9 cellular contexts compared by ENCODE assay signal in the genomic region with DNA sequence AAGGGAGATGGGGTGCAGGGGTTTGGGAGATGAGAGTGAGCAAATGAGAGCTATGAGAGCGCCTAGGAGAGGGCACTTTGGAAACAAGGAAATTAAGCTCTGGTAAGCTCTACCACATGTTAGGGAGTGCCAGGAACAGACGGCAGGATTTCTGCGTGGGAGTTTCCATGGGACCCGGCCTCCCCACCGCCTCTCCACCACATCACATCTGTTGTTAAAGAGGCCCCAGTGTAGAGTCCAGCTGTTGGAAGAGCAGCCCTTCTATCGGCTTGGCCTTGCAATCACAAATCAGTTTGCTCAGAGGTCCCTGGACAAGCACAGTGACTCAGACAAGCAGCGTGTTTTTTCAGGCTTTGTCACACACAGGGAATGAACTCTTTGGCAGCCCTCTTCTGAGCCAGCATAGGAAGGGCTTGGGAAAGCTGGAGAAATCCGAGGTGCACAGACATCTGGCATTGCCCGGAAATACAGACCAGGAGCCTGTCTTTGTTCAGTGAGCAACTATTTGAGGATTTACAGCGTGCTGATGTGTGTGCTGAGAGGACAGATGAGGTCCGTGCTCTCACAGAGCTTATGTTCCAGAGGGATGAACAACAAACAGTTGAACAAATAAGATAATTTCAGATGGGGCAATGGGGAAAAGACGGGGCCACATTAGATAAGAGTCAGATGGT.
DNase-seq lines count a peak whose midpoint lies in the region; ATAC-seq and TF ChIP-seq lines count a peak whose summit lies in the region.
"Had no signal": no experiment of that assay in that cellular context is flagged by ENCODE, and none has a peak within 500 bp of the region (broad histone marks: within the 10 kb centered on the region; RNA-seq: fewer than 3 reads in every experiment).

No MANE protein-coding gene starts in this region.

- no peak overlapping the region for H3K4me2 ChIP-seq in MM.1S (ENCODE audit: low read depth, low read length)

- H3K4me1 Mint-ChIP-seq in neural crest cell (peaks cover 16% of the 10 kb centered on the region), T-helper 17 cell (peaks cover 5% of the 10 kb centered on the region)
- H3K4me1 Mint-ChIP-seq in activated naive CD4-positive, alpha-beta T cell treated with anti-CD3 and anti-CD28 coated beads for 36 hours (ENCODE audit: low read depth), result peaks cover 2% of the 10 kb centered on the region

- H3K36me3 ChIP-seq in esophagus (ENCODE audit: control insufficient read depth in 2 of 2, insufficient read depth in 2 of 2, low read length in 1 of 2), result no peaks in the 10 kb centered on the region
- H3K36me3 ChIP-seq in MM.1S (replicated peaks; ENCODE audit: insufficient read depth, low read length), result no peaks in the 10 kb centered on the region

- CTCF ChIA-PET in AG04449 (lab: Yijun Ruan, JAX), result interaction anchor here (1.3 kb wide), 1 partner anchor 156 kb away, joined by 3 read pairs; no protein-coding TSS in a partner anchor
- CTCF ChIA-PET in activated naive CD4-positive, alpha-beta T cell treated with anti-CD3 and anti-CD28 coated beads for 36 hours (lab: Charles Lee), result no interaction called here

- intact Hi-C loops in activated naive CD4-positive, alpha-beta T cell treated with anti-CD3 and anti-CD28 coated beads for 36 hours (cut with micrococcal nuclease), result no loop called here

- H3K4me3 Mint-ChIP-seq in neural crest cell (no peak overlapping the region), T-helper 17 cell (no peak overlapping the region)
- H3K4me3 Mint-ChIP-seq in activated naive CD4-positive, alpha-beta T cell treated with anti-CD3 and anti-CD28 coated beads for 36 hours, result no peak overlapping the region

- TF ChIP-seq CTCF in AG04449 (IDR thresholded peaks at IDR 0.05; ENCODE audit: insufficient read depth, low read length, missing control alignments) (no peak), neural crest cell (conservative IDR thresholded peaks at IDR 0.05) (no peak), MM.1S (IDR thresholded peaks at IDR 0.05; ENCODE audit: low read length) (no peak)

- no peaks in the 10 kb centered on the region for H3F3A ChIP-seq in MM.1S (ENCODE audit: insufficient read depth, low read length)

- no peak for ATAC-seq in T-helper 17 cell
- no peak for ATAC-seq in HG02840 (IDR thresholded peaks at IDR 0.05; ENCODE audit: low FRiP score, unreplicated experiment)

- H3K27ac ChIP-seq in esophagus (ENCODE audit: low read depth in 2 of 2, low read length in 1 of 2) (peak overlapping the region; percentile 35 to 39), MM.1S (ENCODE audit: low read length) (no peak overlapping the region)
- H3K27ac ChIP-seq: parathyroid adenoma had no signal

- no peak overlapping the region for H2AFZ ChIP-seq in MM.1S (ENCODE audit: low read length)
- H2AFZ ChIP-seq: parathyroid adenoma had no signal

- H3K36me3 Mint-ChIP-seq in neural crest cell (ENCODE audit: low read depth), result no peaks in the 10 kb centered on the region
- no peaks in the 10 kb centered on the region for H3K36me3 Mint-ChIP-seq in T-helper 17 cell (ENCODE audit: low read depth)
- no peaks in the 10 kb centered on the region for H3K36me3 Mint-ChIP-seq in activated naive CD4-positive, alpha-beta T cell treated with anti-CD3 and anti-CD28 coated beads for 36 hours (ENCODE audit: low read depth)

- H3K9me2 ChIP-seq in MM.1S (replicated peaks; ENCODE audit: insufficient read depth, low read length), result no peaks in the 10 kb centered on the region

- H3K9ac ChIP-seq in MM.1S (ENCODE audit: low read length), result no peak overlapping the region
- H3K9ac ChIP-seq: parathyroid adenoma had no signal

- no peaks in the 10 kb centered on the region for H3K79me2 ChIP-seq in MM.1S (ENCODE audit: low read length)
- H3K79me2 ChIP-seq: parathyroid adenoma had no signal

- 39 to 42% methylated on average over 12 of the region's 12 CpGs for WGBS in esophagus, 2 donors

- H3K9me3 ChIP-seq in esophagus (ENCODE audit: control insufficient read depth in 2 of 2, insufficient read depth in 1 of 2, low read depth in 1 of 2, low read length in 1 of 2), result no peaks in the 10 kb centered on the region
- H3K9me3 ChIP-seq in T-helper 17 cell (ENCODE audit: control insufficient read depth, low read length, poor library complexity, severe bottlenecking), result no peaks in the 10 kb centered on the region
- no peaks in the 10 kb centered on the region for H3K9me3 ChIP-seq in MM.1S (replicated peaks; ENCODE audit: insufficient read depth, low read length)

- no peaks in the 10 kb centered on the region for H4K20me1 ChIP-seq in MM.1S (ENCODE audit: insufficient read depth, low read length)

- H3K27ac Mint-ChIP-seq in neural crest cell (ENCODE audit: unreplicated experiment), result peak overlapping the region; percentile 79
- no peak overlapping the region for H3K27ac Mint-ChIP-seq in T-helper 17 cell
- no peak overlapping the region for H3K27ac Mint-ChIP-seq in activated naive CD4-positive, alpha-beta T cell treated with anti-CD3 and anti-CD28 coated beads for 36 hours

- peak; percentile 98 for DNase-seq in AG04449 (ENCODE audit: low read depth, low spot score)
- DNase-seq in OCI-M1 (lab: John Stamatoyannopoulos, UW), result peak; percentile 28
- DNase-seq in neural crest cell (ENCODE audit: low read depth, low spot score), result no peak
- no peak for DNase-seq in T-helper 17 cell
- DNase-seq in MM.1S, result no peak
- DNase-seq in activated naive CD4-positive, alpha-beta T cell treated with anti-CD3 and anti-CD28 coated beads for 36 hours, result no peak

- H3K4me3 ChIP-seq in AG04449 (ENCODE audit: low read depth, low read length) (no peak overlapping the region), esophagus (ENCODE audit: low read depth in 1 of 2, low read length in 2 of 2) (no peak overlapping the region), MM.1S (ENCODE audit: low read length) (no peak overlapping the region)

- H3K27me3 Mint-ChIP-seq in neural crest cell (ENCODE audit: low read depth) (peaks cover 14% of the 10 kb centered on the region), T-helper 17 cell (peaks cover 23% of the 10 kb centered on the region)
- no peaks in the 10 kb centered on the region for H3K27me3 Mint-ChIP-seq in activated naive CD4-positive, alpha-beta T cell treated with anti-CD3 and anti-CD28 coated beads for 36 hours (ENCODE audit: low read depth)

- no peaks in the 10 kb centered on the region for H3K9me3 Mint-ChIP-seq in neural crest cell
- H3K9me3 Mint-ChIP-seq in activated naive CD4-positive, alpha-beta T cell treated with anti-CD3 and anti-CD28 coated beads for 36 hours, result no peaks in the 10 kb centered on the region

- H3K4me1 ChIP-seq in esophagus (ENCODE audit: control insufficient read depth in 2 of 2, insufficient read depth in 2 of 2, low read length in 1 of 2) (peaks cover 3 to 5% of the 10 kb centered on the region in 2 donors), MM.1S (ENCODE audit: low read length) (no peaks in the 10 kb centered on the region)
- H3K4me1 ChIP-seq: parathyroid adenoma had no signal

- H3K27me3 ChIP-seq in esophagus (ENCODE audit: control insufficient read depth in 1 of 2, insufficient read depth in 2 of 2, low read length in 2 of 2), result no peaks in the 10 kb centered on the region
- no peaks in the 10 kb centered on the region for H3K27me3 ChIP-seq in MM.1S (replicated peaks; ENCODE audit: insufficient read depth, low read length)

- POLR2A ChIA-PET in AG04449 (lab: Yijun Ruan, JAX), result interaction anchor here (1.0 to 1.4 kb wide), 3 partner anchors 10 to 156 kb away, joined by 4 to 7 read pairs (median 5); no protein-coding TSS in a partner anchor

Comparison
In these comparisons a context has a peak if more than half of its experiments do, and no peak if none do; other contexts are left out.
1. DNase-seq: peak in AG04449 (single experiment) and OCI-M1 (single experiment); none in neural crest cell (single experiment), T-helper 17 cell (0 of 3), MM.1S (single experiment) and activated naive CD4-positive, alpha-beta T cell treated with anti-CD3 and anti-CD28 coated beads for 36 hours (single experiment).